ENCODE assay signal across 9 cellular contexts in genomic region chr10:11165591-11166543, GRCh38.
A peak's percentile ranks its signal among the peaks of the same experiment; 100 is the strongest.
DNase-seq lines count a peak whose midpoint lies in the region; ATAC-seq, FAIRE-seq and TF ChIP-seq lines count a peak whose summit lies in the region.
"Had no signal": no experiment of that assay in that cellular context is flagged by ENCODE, and none has a peak within 500 bp of the region (broad histone marks: within the 10 kb centered on the region; RNA-seq: fewer than 3 reads in every experiment).

No MANE protein-coding gene starts in this region.

- TF ChIP-seq CTCF in bronchial epithelial cell (IDR thresholded peaks at IDR 0.05; ENCODE audit: insufficient read depth, low read length, severe bottlenecking): peak; percentile 24

- peak overlapping the region; percentile 92 to 98 (median 95) for H3K4me2 ChIP-seq in BLaER1 treated with 17β-estradiol and CSF1 and Interleukin-3, amounts not matched to agents 10 nM and 100 nM

- FAIRE-seq in bronchial epithelial cell (lab: Jason Lieb, UNC): no peak

- peak; percentile 64 for DNase-seq in T-helper 22 cell (ENCODE audit: low read depth)
- no peak for DNase-seq in bronchial epithelial cell (ENCODE audit: low read depth)
- no peak for DNase-seq in left lobe of liver (ENCODE audit: low spot score)
- peak; percentile 63 to 64 for DNase-seq in stimulated activated CD8-positive, alpha-beta memory T cell treated with anti-CD3 and anti-CD28 coated beads, Interleukin-15, amount 100 ng/mL, for 48 hours (ENCODE audit: low read depth in 2 of 2)
- DNase-seq in NCI-H1930 (lab: John Stamatoyannopoulos, UW): no peak

- peak overlapping the region; percentile 84 to 98 (median 96) for H3K4me3 ChIP-seq in BLaER1 treated with 17β-estradiol and CSF1 and Interleukin-3, amounts not matched to agents 10 nM and 100 nM
- H3K4me3 ChIP-seq in bronchial epithelial cell (ENCODE audit: low read depth, low read length): no peak overlapping the region
- H3K4me3 ChIP-seq: SJSA1 had no signal

- H3K9me3 ChIP-seq in BLaER1 treated with 17β-estradiol and CSF1 and Interleukin-3, amounts not matched to agents 10 nM and 100 nM (replicated peaks in 1 of 11): peaks cover 0 to 13% (median 10%) of the 10 kb centered on the region in 11 experiments; a peak in 15 of 22 replicates
- H3K9me3 ChIP-seq: SJSA1 had no signal

- H3K36me3 ChIP-seq in BLaER1 treated with 17β-estradiol and CSF1 and Interleukin-3, amounts not matched to agents 10 nM and 100 nM: peaks cover 0 to 47% (median 40%) of the 10 kb centered on the region in 11 experiments; a peak in 17 of 22 replicates
- H3K36me3 ChIP-seq in bronchial epithelial cell (ENCODE audit: control insufficient read depth, insufficient read depth, low read length): no peaks in the 10 kb centered on the region
- H3K36me3 ChIP-seq: SJSA1 had no signal

- H3K27me3 ChIP-seq in BLaER1 treated with 17β-estradiol and CSF1 and Interleukin-3, amounts not matched to agents 10 nM and 100 nM: no peaks in the 10 kb centered on the region
- H3K27me3 ChIP-seq in bronchial epithelial cell (ENCODE audit: control insufficient read depth, insufficient read depth, low read length): peaks cover 15% of the 10 kb centered on the region

- H3K4me1 ChIP-seq in BLaER1 treated with 17β-estradiol and CSF1 and Interleukin-3, amounts not matched to agents 10 nM and 100 nM: peaks cover 49 to 67% (median 61%) of the 10 kb centered on the region in 10 experiments
- H3K4me1 ChIP-seq: SJSA1 had no signal

- H3K9ac ChIP-seq in BLaER1 treated with 17β-estradiol and CSF1 and Interleukin-3, amounts not matched to agents 10 nM and 100 nM: peak overlapping the region; percentile 92 to 99 (median 97)

- ATAC-seq in GM19395 (IDR thresholded peaks at IDR 0.05; ENCODE audit: unreplicated experiment) (peak; percentile 60), HG03442 (IDR thresholded peaks at IDR 0.05; ENCODE audit: unreplicated experiment) (peak; percentile 52), left lobe of liver (peak; percentile 54)

- peaks cover 3 to 51% (median 27%) of the 10 kb centered on the region in 11 experiments; a peak in 17 of 22 replicates for H4K20me1 ChIP-seq in BLaER1 treated with 17β-estradiol and CSF1 and Interleukin-3, amounts not matched to agents 10 nM and 100 nM

- H3K27ac ChIP-seq in BLaER1 treated with 17β-estradiol and CSF1 and Interleukin-3, amounts not matched to agents 10 nM and 100 nM: peak overlapping the region; percentile 91 to 100 (median 98)
- H3K27ac ChIP-seq: SJSA1 had no signal

Comparison
In these comparisons a context has a peak if more than half of its experiments do, and no peak if none do; other contexts are left out.
1. DNase-seq: peak in T-helper 22 cell (single experiment) and stimulated activated CD8-positive, alpha-beta memory T cell treated with anti-CD3 and anti-CD28 coated beads, Interleukin-15, amount 100 ng/mL, for 48 hours (2 of 2); none in bronchial epithelial cell (single experiment), left lobe of liver (single experiment) and NCI-H1930 (0 of 2).
2. Peak in every context shown above with its lines, with median percentiles within 50 percentile points of each other: ATAC-seq.